Comparison of ENCODE assay signal across 9 cellular contexts in genomic region chr6:149140137-149140909, GRCh38.
DNase-seq lines count a peak whose midpoint lies in the region; ATAC-seq and FAIRE-seq lines count a peak whose summit lies in the region.
"Had no signal": no experiment of that assay in that cellular context is flagged by ENCODE, and none has a peak within 500 bp of the region (broad histone marks: within the 10 kb centered on the region; RNA-seq: fewer than 3 reads in every experiment).

No MANE protein-coding gene starts in this region.

- DNase-seq in activated CD4-positive, alpha-beta T cell treated with anti-CD3 and anti-CD28 coated beads, Interleukin-2, amount 10 ng/mL, durations not matched to agents 7 days and 5 days: peak; percentile 57
- DNase-seq in 8988T (no peak), NCI-H2227 treated with DMSO at 0.1 percent for 48 hours (lab: John Stamatoyannopoulos, UW) (no peak), medulla oblongata (ENCODE audit: extremely low spot score) (no peak), RCC 7860 (ENCODE audit: low spot score) (no peak)

- no peaks in the 10 kb centered on the region for H3K27me3 ChIP-seq in mucosa of rectum (ENCODE audit: control insufficient read depth in 2 of 2, insufficient read depth in 2 of 2, low read length in 2 of 2)

- H3K4me1 Mint-ChIP-seq in activated CD4-positive, alpha-beta T cell treated with anti-CD3 and anti-CD28 coated beads, Interleukin-2, amount 10 ng/mL, durations not matched to agents 7 days and 5 days: peaks cover 65% of the 10 kb centered on the region

- H3K9ac ChIP-seq in mucosa of rectum (ENCODE audit: low read depth in 1 of 2, low read length in 2 of 2): no peak overlapping the region

- H3K36me3 Mint-ChIP-seq in activated CD4-positive, alpha-beta T cell treated with anti-CD3 and anti-CD28 coated beads, Interleukin-2, amount 10 ng/mL, durations not matched to agents 7 days and 5 days (ENCODE audit: low read depth): peaks cover 60% of the 10 kb centered on the region

- peak overlapping the region; percentile 66 for H3K4me3 Mint-ChIP-seq in activated CD4-positive, alpha-beta T cell treated with anti-CD3 and anti-CD28 coated beads, Interleukin-2, amount 10 ng/mL, durations not matched to agents 7 days and 5 days
- H3K4me3 Mint-ChIP-seq: dendritic cell treated with granulocyte-macrophage colony-stimulating factor and Interleukin-4, amounts not matched to agents 40 ng/mL and 50 ng/mL, for 4 days had no signal

- no peaks in the 10 kb centered on the region for H3K36me3 ChIP-seq in mucosa of rectum (ENCODE audit: control insufficient read depth in 2 of 2, insufficient read depth in 2 of 2, low read length in 2 of 2)

- POLR2A ChIA-PET in activated CD4-positive, alpha-beta T cell treated with anti-CD3 and anti-CD28 coated beads, Interleukin-2, amount 10 ng/mL, durations not matched to agents 7 days and 5 days (lab: Charles Lee): interaction anchor here (0.6 to 0.9 kb wide), 2 partner anchors 10 to 183 kb away, joined by 3 to 4 read pairs; no protein-coding TSS in a partner anchor

- no peaks in the 10 kb centered on the region for H3K27me3 Mint-ChIP-seq in activated CD4-positive, alpha-beta T cell treated with anti-CD3 and anti-CD28 coated beads, Interleukin-2, amount 10 ng/mL, durations not matched to agents 7 days and 5 days
- H3K27me3 Mint-ChIP-seq: dendritic cell treated with granulocyte-macrophage colony-stimulating factor and Interleukin-4, amounts not matched to agents 40 ng/mL and 50 ng/mL, for 4 days had no signal

- H3K9me3 Mint-ChIP-seq in activated CD4-positive, alpha-beta T cell treated with anti-CD3 and anti-CD28 coated beads, Interleukin-2, amount 10 ng/mL, durations not matched to agents 7 days and 5 days: peaks cover 21% of the 10 kb centered on the region
- H3K9me3 Mint-ChIP-seq: dendritic cell treated with granulocyte-macrophage colony-stimulating factor and Interleukin-4, amounts not matched to agents 40 ng/mL and 50 ng/mL, for 4 days had no signal

- H3K27ac Mint-ChIP-seq in activated CD4-positive, alpha-beta T cell treated with anti-CD3 and anti-CD28 coated beads, Interleukin-2, amount 10 ng/mL, durations not matched to agents 7 days and 5 days: peak overlapping the region; percentile 98
- H3K27ac Mint-ChIP-seq: dendritic cell treated with granulocyte-macrophage colony-stimulating factor and Interleukin-4, amounts not matched to agents 40 ng/mL and 50 ng/mL, for 4 days had no signal

- H3K4me1 ChIP-seq in mucosa of rectum (ENCODE audit: control insufficient read depth in 2 of 2, insufficient read depth in 2 of 2, low read length in 2 of 2): no peaks in the 10 kb centered on the region

- no peak for FAIRE-seq in RCC 7860 (lab: Jason Lieb, UNC)

- H3K9me3 ChIP-seq in mucosa of rectum (ENCODE audit: control insufficient read depth in 2 of 2, low read length in 2 of 2): peaks cover 0 to 2% of the 10 kb centered on the region in 2 donors

- H3K27ac ChIP-seq in mucosa of rectum (ENCODE audit: low read depth in 2 of 2, low read length in 2 of 2): peak overlapping the region; percentile 34 to 73

- no peak overlapping the region for H3K4me3 ChIP-seq in mucosa of rectum (ENCODE audit: low read length in 2 of 2)

- CTCF ChIA-PET in activated CD4-positive, alpha-beta T cell treated with anti-CD3 and anti-CD28 coated beads, Interleukin-2, amount 10 ng/mL, durations not matched to agents 7 days and 5 days (lab: Charles Lee): interaction anchor here (0.6 to 2.3 kb wide), 7 partner anchors 11 to 210 kb away, joined by 3 to 9 read pairs (median 5); partner anchors contain the start of gene TAB2

- ATAC-seq in GM18519 (IDR thresholded peaks at IDR 0.05; ENCODE audit: low FRiP score, unreplicated experiment) (peak; percentile 71), HG02938 (IDR thresholded peaks at IDR 0.05; ENCODE audit: unreplicated experiment) (peak; percentile 63)
